20 cellular contexts compared by ENCODE assay signal in genomic region chr2:164625378-164625971, GRCh38. TPM values are rescaled to one million over a fixed set of nuclear protein-coding genes. Genes with fewer than 3 reads are reported as not detected.
DNase-seq lines count a peak whose midpoint lies in the region; ATAC-seq and TF ChIP-seq lines count a peak whose summit lies in the region.
"Had no signal": no experiment of that assay in that cellular context is flagged by ENCODE, and none has a peak within 500 bp of the region (broad histone marks: within the 10 kb centered on the region; RNA-seq: fewer than 3 reads in every experiment).

No MANE protein-coding gene starts in this region.

- no TSS peak for BruUV-seq in MCF 10A (replicated peaks; lab: Mats Ljungman, UMichigan)

- no peak overlapping the region for H3K27ac ChIP-seq in breast epithelium
- H3K27ac ChIP-seq: transverse colon had no signal

- POLR2A ChIA-PET in MCF 10A (lab: Yijun Ruan, JAX): no interaction called here

- ATAC-seq in activated T-cell treated with anti-CD3 and anti-CD28 coated beads, Interleukin-2, amount 50 U/mL, for 72 hours (replicated peaks in 1 of 2): no peak
- ATAC-seq in HG03097 (IDR thresholded peaks at IDR 0.05; ENCODE audit: low FRiP score, unreplicated experiment): no peak
- ATAC-seq: esophagus mucosa had no signal

- CTCF ChIA-PET in MCF 10A (lab: Yijun Ruan, JAX): no interaction called here

- no peak overlapping the region for H3K4me3 ChIP-seq in breast epithelium
- no peak overlapping the region for H3K4me3 ChIP-seq in adipocyte (ENCODE audit: low read length)
- no peak overlapping the region for H3K4me3 ChIP-seq in fibroblast of the aortic adventitia (ENCODE audit: low read depth, low read length)
- H3K4me3 ChIP-seq: transverse colon had no signal

- H3K4me1 ChIP-seq in breast epithelium: no peaks in the 10 kb centered on the region
- peaks cover 14% of the 10 kb centered on the region for H3K4me1 ChIP-seq in adipocyte (ENCODE audit: control insufficient read depth, insufficient read depth, low read length)

- H3K9ac ChIP-seq in adipocyte (ENCODE audit: low read length): no peak overlapping the region

- H3K27ac Mint-ChIP-seq in MCF 10A (ENCODE audit: low read depth, unreplicated experiment): no peak overlapping the region
- no peak overlapping the region for H3K27ac Mint-ChIP-seq in activated T-cell treated with anti-CD3 and anti-CD28 coated beads, Interleukin-2, amount 50 U/mL, for 72 hours
- H3K27ac Mint-ChIP-seq: activated CD4-positive, alpha-beta T cell treated with anti-CD3 and anti-CD28 coated beads, Interleukin-2, amount 10 ng/mL, durations not matched to agents 24 days and 14 days; activated naive CD4-positive, alpha-beta T cell treated with anti-CD3 and anti-CD28 coated beads for 36 hours; CD4-positive, alpha-beta memory T cell; dendritic cell treated with granulocyte-macrophage colony-stimulating factor and Interleukin-4, amounts not matched to agents 40 ng/mL and 50 ng/mL, for 4 days; nephron progenitor cell had no signal

- no peaks in the 10 kb centered on the region for H3K36me3 Mint-ChIP-seq in MCF 10A (ENCODE audit: insufficient read depth, unreplicated experiment)
- H3K36me3 Mint-ChIP-seq in activated T-cell treated with anti-CD3 and anti-CD28 coated beads, Interleukin-2, amount 50 U/mL, for 72 hours (ENCODE audit: insufficient read depth in 2 of 2): no peaks in the 10 kb centered on the region
- H3K36me3 Mint-ChIP-seq: CD4-positive, alpha-beta memory T cell had no signal

- H3K27me3 ChIP-seq in breast epithelium: peaks cover 0 to 4% of the 10 kb centered on the region in 2 donors
- H3K27me3 ChIP-seq in adipocyte (replicated peaks; ENCODE audit: control insufficient read depth, insufficient read depth, low read length): no peaks in the 10 kb centered on the region

- H3K9me3 ChIP-seq in breast epithelium: no peaks in the 10 kb centered on the region
- H3K9me3 ChIP-seq in adipocyte (ENCODE audit: control insufficient read depth, low read length): no peaks in the 10 kb centered on the region
- H3K9me3 ChIP-seq: transverse colon had no signal

- no peaks in the 10 kb centered on the region for H3K36me3 ChIP-seq in breast epithelium
- no peaks in the 10 kb centered on the region for H3K36me3 ChIP-seq in adipocyte (ENCODE audit: control insufficient read depth, insufficient read depth, low read length, severe bottlenecking)
- H3K36me3 ChIP-seq: transverse colon had no signal

- no peak for TF ChIP-seq CTCF in MCF 10A (IDR thresholded peaks at IDR 0.05; ENCODE audit: unreplicated experiment)
- no peak for TF ChIP-seq CTCF in breast epithelium (IDR thresholded peaks at IDR 0.05)
- TF ChIP-seq CTCF in fibroblast of the aortic adventitia (IDR thresholded peaks at IDR 0.05; ENCODE audit: insufficient read depth, low read length): no peak

- DNase-seq in MCF 10A (ENCODE audit: unreplicated experiment) (peak; percentile 53), breast epithelium (ENCODE audit: low spot score in 2 of 2) (no peak), adipocyte (ENCODE audit: low read depth) (peak; percentile 42), fibroblast of the aortic adventitia (ENCODE audit: low read depth) (peak; percentile 76), NCI-H1092 treated with DMSO at 0.1 percent for 48 hours (lab: John Stamatoyannopoulos, UW) (no peak), NCI-H524 treated with DMSO at 0.1 percent for 48 hours (lab: John Stamatoyannopoulos, UW) (no peak)
- DNase-seq in activated T-cell treated with anti-CD3 and anti-CD28 coated beads, Interleukin-2, amount 50 U/mL, for 72 hours: no peak
- DNase-seq: activated CD4-positive, alpha-beta T cell treated with anti-CD3 and anti-CD28 coated beads, Interleukin-2, amount 10 ng/mL, durations not matched to agents 24 days and 14 days; activated naive CD4-positive, alpha-beta T cell treated with anti-CD3 and anti-CD28 coated beads for 36 hours; CD4-positive, alpha-beta memory T cell; hippocampal formation; kidney; NCI-H2081 treated with DMSO at 0.1 percent for 48 hours; nephron progenitor cell; retina; stimulated activated naive CD4-positive, alpha-beta T cell treated with Interleukin-2 at 50 U/mL for 16 hours; transverse colon had no signal

- no peaks in the 10 kb centered on the region for H3K27me3 Mint-ChIP-seq in MCF 10A (ENCODE audit: insufficient read depth, unreplicated experiment)
- H3K27me3 Mint-ChIP-seq in activated T-cell treated with anti-CD3 and anti-CD28 coated beads, Interleukin-2, amount 50 U/mL, for 72 hours (ENCODE audit: low read depth): peaks cover 6% of the 10 kb centered on the region

- no peak for TF ChIP-seq POLR2A in breast epithelium (IDR thresholded peaks at IDR 0.05)

- H3K4me3 Mint-ChIP-seq in MCF 10A (ENCODE audit: unreplicated experiment): no peak overlapping the region
- H3K4me3 Mint-ChIP-seq in activated T-cell treated with anti-CD3 and anti-CD28 coated beads, Interleukin-2, amount 50 U/mL, for 72 hours: no peak overlapping the region
- H3K4me3 Mint-ChIP-seq: activated CD4-positive, alpha-beta T cell treated with anti-CD3 and anti-CD28 coated beads, Interleukin-2, amount 10 ng/mL, durations not matched to agents 24 days and 14 days; activated naive CD4-positive, alpha-beta T cell treated with anti-CD3 and anti-CD28 coated beads for 36 hours; CD4-positive, alpha-beta memory T cell; dendritic cell treated with granulocyte-macrophage colony-stimulating factor and Interleukin-4, amounts not matched to agents 40 ng/mL and 50 ng/mL, for 4 days; nephron progenitor cell had no signal

- intact Hi-C loops in MCF 10A (cut with micrococcal nuclease) (no loop called here), breast epithelium (cut with DNase I; ENCODE audit: low total_unique reads) (no loop called here)

- H3K4me1 Mint-ChIP-seq in MCF 10A (ENCODE audit: insufficient read depth, unreplicated experiment): peaks cover 19% of the 10 kb centered on the region
- no peaks in the 10 kb centered on the region for H3K4me1 Mint-ChIP-seq in activated T-cell treated with anti-CD3 and anti-CD28 coated beads, Interleukin-2, amount 50 U/mL, for 72 hours (ENCODE audit: low read depth)

- H3K9me3 Mint-ChIP-seq in MCF 10A (ENCODE audit: unreplicated experiment): no peaks in the 10 kb centered on the region
- H3K9me3 Mint-ChIP-seq in activated T-cell treated with anti-CD3 and anti-CD28 coated beads, Interleukin-2, amount 50 U/mL, for 72 hours: no peaks in the 10 kb centered on the region
- H3K9me3 Mint-ChIP-seq: activated CD4-positive, alpha-beta T cell treated with anti-CD3 and anti-CD28 coated beads, Interleukin-2, amount 10 ng/mL, durations not matched to agents 24 days and 14 days; activated naive CD4-positive, alpha-beta T cell treated with anti-CD3 and anti-CD28 coated beads for 36 hours; dendritic cell treated with granulocyte-macrophage colony-stimulating factor and Interleukin-4, amounts not matched to agents 40 ng/mL and 50 ng/mL, for 4 days; nephron progenitor cell had no signal

RNA-seq across cellular contexts. Expression of gene GRB14, which starts 4.2 kb away (rescaled TPM):
- total RNA-seq in MCF 10A (2022) (1.5 and 2.0 TPM in 2 replicates), breast epithelium (10 to 100 TPM in 1 of 3 donors, 1 to 10 TPM in 2; 2.5 to 13.1 (median 4.6) TPM), fibroblast of the aortic adventitia (ENCODE audit: low replicate concordance) (6.1 and 6.9 TPM in 2 replicates)
- not detected for total RNA-seq in activated T-cell treated with anti-CD3 and anti-CD28 coated beads, Interleukin-2, amount 50 U/mL, for 72 hours
- total RNA-seq: activated CD4-positive, alpha-beta T cell treated with anti-CD3 and anti-CD28 coated beads, Interleukin-2, amount 10 ng/mL, durations not matched to agents 24 days and 14 days; activated naive CD4-positive, alpha-beta T cell treated with anti-CD3 and anti-CD28 coated beads for 36 hours; CD4-positive, alpha-beta memory T cell had no signal

Comparison
In these comparisons a context has a peak if more than half of its experiments do, and no peak if none do; other contexts are left out.
1. DNase-seq: peak in MCF 10A (single experiment), adipocyte (single experiment) and fibroblast of the aortic adventitia (single experiment); none in breast epithelium (0 of 2), NCI-H1092 treated with DMSO at 0.1 percent for 48 hours (single experiment), activated T-cell treated with anti-CD3 and anti-CD28 coated beads, Interleukin-2, amount 50 U/mL, for 72 hours (0 of 2) and NCI-H524 treated with DMSO at 0.1 percent for 48 hours (single experiment).